ENCODE assay signal across 9 cellular contexts in genomic region chrX:130082244-130083106, GRCh38. TPM values are rescaled to one million over a fixed set of nuclear protein-coding genes. Genes with fewer than 3 reads are reported as not detected.
DNase-seq lines count a peak whose midpoint lies in the region; ATAC-seq, FAIRE-seq and TF ChIP-seq lines count a peak whose summit lies in the region.
"Had no signal": no experiment of that assay in that cellular context is flagged by ENCODE, and none has a peak within 500 bp of the region (broad histone marks: within the 10 kb centered on the region; RNA-seq: fewer than 3 reads in every experiment).

No MANE protein-coding gene starts in this region.

- H2BK5ac ChIP-seq in neuronal stem cell (ENCODE audit: low read length): no peak overlapping the region

- H2AK5ac ChIP-seq in neuronal stem cell (ENCODE audit: low read depth, low read length): no peak overlapping the region

- no peak overlapping the region for H3K4me2 ChIP-seq in astrocyte (ENCODE audit: low read length)
- H3K4me2 ChIP-seq in neuronal stem cell (ENCODE audit: insufficient read depth, low read length, poor library complexity, severe bottlenecking): peak overlapping the region; percentile 12

- no peak overlapping the region for H2AFZ ChIP-seq in astrocyte (ENCODE audit: low read depth, low read length)
- H2AFZ ChIP-seq in neuronal stem cell (ENCODE audit: low read length): no peak overlapping the region

- no peak overlapping the region for H4K91ac ChIP-seq in neuronal stem cell (ENCODE audit: low read depth, low read length, poor library complexity)

- H3K27me3 ChIP-seq in astrocyte (ENCODE audit: insufficient read depth, low read length): no peaks in the 10 kb centered on the region
- peaks cover 0 to 2% (median 0%) of the 10 kb centered on the region in 3 experiments for H3K27me3 ChIP-seq in neuronal stem cell (ENCODE audit: control insufficient read depth in 3 of 3, insufficient read depth in 3 of 3, low read depth in 1 of 3, low read length in 3 of 3)
- no peaks in the 10 kb centered on the region for H3K27me3 ChIP-seq in upper lobe of right lung
- no peaks in the 10 kb centered on the region for H3K27me3 ChIP-seq in HAP-1 (ENCODE audit: low read depth)

- no peaks in the 10 kb centered on the region for H3K79me1 ChIP-seq in neuronal stem cell (ENCODE audit: low read depth, low read length)

- H4K20me1 ChIP-seq in astrocyte (ENCODE audit: insufficient read depth, low read length): peaks cover 52% of the 10 kb centered on the region

- H3K27ac Mint-ChIP-seq in T-helper 17 cell: peak overlapping the region; percentile 83
- H3K27ac Mint-ChIP-seq in astrocyte (ENCODE audit: unreplicated experiment): no peak overlapping the region

- no peak overlapping the region for H2BK12ac ChIP-seq in neuronal stem cell (ENCODE audit: low read length)

- peaks cover 2% of the 10 kb centered on the region for H3K9me3 Mint-ChIP-seq in astrocyte (ENCODE audit: unreplicated experiment)

- peak overlapping the region; percentile 13 for H3K18ac ChIP-seq in neuronal stem cell (ENCODE audit: low read length)

- no peak overlapping the region for H4K8ac ChIP-seq in neuronal stem cell (ENCODE audit: low read depth, low read length)

- no peaks in the 10 kb centered on the region for H3K9me3 ChIP-seq in T-helper 17 cell (ENCODE audit: control insufficient read depth, low read length, poor library complexity, severe bottlenecking)
- no peaks in the 10 kb centered on the region for H3K9me3 ChIP-seq in astrocyte (ENCODE audit: insufficient read depth, low read depth, low read length)
- H3K9me3 ChIP-seq in neuronal stem cell (replicated peaks in 1 of 2; ENCODE audit: control insufficient read depth in 2 of 2, insufficient read depth in 1 of 2, low read depth in 1 of 2, low read length in 2 of 2): no peaks in the 10 kb centered on the region
- H3K9me3 ChIP-seq in upper lobe of right lung: no peaks in the 10 kb centered on the region
- no peaks in the 10 kb centered on the region for H3K9me3 ChIP-seq in HAP-1

- peaks cover 8% of the 10 kb centered on the region for H3K4me1 ChIP-seq in astrocyte (ENCODE audit: insufficient read depth, low read length)
- peaks cover 0 to 2% of the 10 kb centered on the region in 2 donors for H3K4me1 ChIP-seq in neuronal stem cell (ENCODE audit: control insufficient read depth in 2 of 2, insufficient read depth in 1 of 2, low read depth in 1 of 2, low read length in 2 of 2)
- H3K4me1 ChIP-seq in upper lobe of right lung: no peaks in the 10 kb centered on the region
- peaks cover 9% of the 10 kb centered on the region for H3K4me1 ChIP-seq in HAP-1

- no peak overlapping the region for H3K14ac ChIP-seq in neuronal stem cell (ENCODE audit: low read length)

- H3K4me3 ChIP-seq in astrocyte (ENCODE audit: insufficient read depth, low read depth, low read length): no peak overlapping the region
- H3K4me3 ChIP-seq in neuronal stem cell (ENCODE audit: low read length in 2 of 2): no peak overlapping the region
- no peak overlapping the region for H3K4me3 ChIP-seq in upper lobe of right lung
- H3K4me3 ChIP-seq in HAP-1: no peak overlapping the region

- peaks cover 26% of the 10 kb centered on the region for H3K79me2 ChIP-seq in astrocyte (ENCODE audit: insufficient read depth, low read length)

- no peak overlapping the region for H2BK120ac ChIP-seq in neuronal stem cell (ENCODE audit: low read depth, low read length)

- H3K36me3 ChIP-seq in astrocyte (ENCODE audit: insufficient read depth, low read length): no peaks in the 10 kb centered on the region
- H3K36me3 ChIP-seq in neuronal stem cell (replicated peaks in 1 of 2; ENCODE audit: control insufficient read depth in 2 of 2, insufficient read depth in 2 of 2, low read length in 2 of 2): no peaks in the 10 kb centered on the region
- no peaks in the 10 kb centered on the region for H3K36me3 ChIP-seq in upper lobe of right lung
- H3K36me3 ChIP-seq in HAP-1 (replicated peaks): peaks cover 5% of the 10 kb centered on the region

- in situ Hi-C loops in HAP-1 (cut with MboI; ENCODE audit: low sequenced_read_pairs): no loop called here

- H3K27me3 Mint-ChIP-seq in T-helper 17 cell: no peaks in the 10 kb centered on the region
- H3K27me3 Mint-ChIP-seq in astrocyte (ENCODE audit: low read depth, unreplicated experiment): no peaks in the 10 kb centered on the region

- no peak overlapping the region for H3K23ac ChIP-seq in neuronal stem cell (ENCODE audit: low read depth, low read length, poor library complexity)

- no peak overlapping the region for H3K9ac ChIP-seq in astrocyte (ENCODE audit: low read length)
- no peak overlapping the region for H3K9ac ChIP-seq in neuronal stem cell (ENCODE audit: low read depth, low read length, poor library complexity)

- H3K4me1 Mint-ChIP-seq in T-helper 17 cell (peaks cover 33% of the 10 kb centered on the region), astrocyte (ENCODE audit: low read depth, unreplicated experiment) (peaks cover 40% of the 10 kb centered on the region)

- peak; percentile 71 for ATAC-seq in GM18867 (IDR thresholded peaks at IDR 0.05; ENCODE audit: unreplicated experiment)
- ATAC-seq in HG03025 (IDR thresholded peaks at IDR 0.05; ENCODE audit: low FRiP score, unreplicated experiment): peak; percentile 48
- peak; percentile 80 for ATAC-seq in T-helper 17 cell
- peak; percentile 80 for ATAC-seq in upper lobe of right lung

- H3K4ac ChIP-seq in neuronal stem cell (ENCODE audit: low read length): no peak overlapping the region

- H3K27ac ChIP-seq in astrocyte (ENCODE audit: low read depth, low read length) (no peak overlapping the region), neuronal stem cell (replicated peaks; ENCODE audit: low read length) (no peak overlapping the region), upper lobe of right lung (peak overlapping the region; percentile 51)

- no CpG with 5 or more reads among the region's 28 CpGs for WGBS in neuronal stem cell (ENCODE audit: extremely low coverage in 2 of 2, insufficient read length in 2 of 2, insufficient replicate concordance in 1 of 2), 2 donors

- H3K4me3 Mint-ChIP-seq in T-helper 17 cell (peak overlapping the region; percentile 79), astrocyte (ENCODE audit: unreplicated experiment) (no peak overlapping the region)

- peak; percentile 20 for FAIRE-seq in astrocyte (lab: Jason Lieb, UNC)
- FAIRE-seq: TTC549 had no signal

- no peaks in the 10 kb centered on the region for H3K36me3 Mint-ChIP-seq in T-helper 17 cell (ENCODE audit: low read depth)
- H3K36me3 Mint-ChIP-seq in astrocyte (ENCODE audit: low read depth, unreplicated experiment): peaks cover 8% of the 10 kb centered on the region

- no peak overlapping the region for H2BK15ac ChIP-seq in neuronal stem cell (ENCODE audit: low read length)

- intact Hi-C loops in upper lobe of right lung (cut with DNase I): no loop called here

- TF ChIP-seq CTCF in astrocyte (IDR thresholded peaks at IDR 0.05; ENCODE audit: insufficient read depth, low read depth, low read length) (no peak), upper lobe of right lung (IDR thresholded peaks at IDR 0.05) (peak; percentile 31)

- DNase-seq in T-helper 17 cell (peak; percentile 39 to 62 (median 46)), astrocyte (ENCODE audit: low read depth) (no peak), neuronal stem cell (ENCODE audit: low spot score) (no peak), upper lobe of right lung (peak; percentile 75), NCI-H82 (lab: John Stamatoyannopoulos, UW) (no peak), HAP-1 (ENCODE audit: low spot score in 2 of 2) (no peak)

RNA-seq across cellular contexts. Expression of gene ELF4, which starts 27.8 kb away (rescaled TPM):
- 10 to 100 TPM; 28.4 to 34.6 TPM for total RNA-seq in T-helper 17 cell
- 30.5 and 31.2 TPM in 2 replicates for total RNA-seq in astrocyte
- 0.06 TPM for polyA plus RNA-seq in neuronal stem cell (2013, experiment 1 of 2)
- polyA plus RNA-seq in neuronal stem cell (2013, experiment 2 of 2): 0.08 TPM
- total RNA-seq in upper lobe of right lung: 23.8 TPM

Comparison
In these comparisons a context has a peak if more than half of its experiments do, and no peak if none do; other contexts are left out.
1. DNase-seq: peak in T-helper 17 cell (3 of 3) and upper lobe of right lung (single experiment); none in astrocyte (single experiment), neuronal stem cell (single experiment), NCI-H82 (single experiment) and HAP-1 (0 of 2).
2. Peak in every context shown above with its lines, with median percentiles within 50 percentile points of each other: ATAC-seq.